ENCODE assay signal across 1 cellular context in the genomic region with DNA sequence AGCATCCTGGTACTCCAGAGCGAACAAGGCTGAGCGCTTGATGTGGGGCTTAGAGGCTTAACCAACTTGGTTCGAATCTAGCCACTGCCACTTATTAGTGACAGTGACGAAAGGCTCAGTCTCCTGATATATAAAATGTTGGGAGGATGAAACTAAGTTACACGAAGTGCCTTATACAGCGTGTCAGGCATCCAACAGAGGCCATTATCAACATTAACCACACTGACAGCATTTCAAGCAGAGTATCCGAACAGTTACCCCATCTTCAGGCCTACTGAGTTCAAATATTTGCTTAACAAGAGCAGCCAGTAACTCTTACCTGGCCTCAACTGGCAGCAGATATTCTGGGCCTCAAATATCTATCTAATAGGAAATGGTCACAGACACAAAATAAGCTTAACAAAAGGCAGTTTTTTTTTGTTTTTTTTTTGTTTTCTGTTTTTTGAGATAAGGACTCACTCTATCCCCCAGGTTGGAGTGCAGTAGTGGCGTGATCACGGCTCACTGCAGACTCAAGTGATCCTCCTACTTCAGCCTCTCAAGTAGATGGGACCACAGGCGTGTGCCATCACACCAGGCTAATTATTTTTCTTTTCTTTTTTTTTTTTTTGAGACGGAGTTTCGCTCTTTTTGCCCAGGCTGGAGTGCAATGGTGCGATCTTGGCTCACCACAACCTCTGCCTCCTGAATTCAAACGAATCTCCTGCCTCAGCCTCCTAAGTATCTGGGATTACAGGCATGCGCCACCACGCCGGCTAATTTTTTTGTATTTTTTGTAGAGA.
TF ChIP-seq lines count a peak whose summit lies in the region.

No MANE protein-coding gene starts in this region.

TF ChIP-seq in HepG2, 621 proteins besides CTCF, POLR2A, EP300 and RAD21 (continued from another document and continues in another):
- TF ChIP-seq GTF3A (CRISPR knock-in tag; conservative IDR thresholded peaks at IDR 0.05) (no peak), NONO (IDR thresholded peaks at IDR 0.05) (no peak), NONO (CRISPR knock-in tag; conservative IDR thresholded peaks at IDR 0.05) (0 out of 2 replicates have a peak, but pooled peaks have one; percentile 1), ZNF569 (CRISPR knock-in tag; IDR thresholded peaks at IDR 0.05; ENCODE audit: borderline replicate concordance) (no peak), ZMAT3 (CRISPR knock-in tag; conservative IDR thresholded peaks at IDR 0.05) (no peak), ZNF383 (CRISPR knock-in tag; IDR thresholded peaks at IDR 0.05; ENCODE audit: borderline replicate concordance) (no peak), ZNF670 (CRISPR knock-in tag; IDR thresholded peaks at IDR 0.05; ENCODE audit: borderline replicate concordance) (no peak), ZNF431 (CRISPR knock-in tag; IDR thresholded peaks at IDR 0.05; ENCODE audit: borderline replicate concordance, low read depth) (no peak), ZNF331 (CRISPR knock-in tag; IDR thresholded peaks at IDR 0.05) (no peak; the same call in 1 of the 2 replicates), ERF (CRISPR knock-in tag; IDR thresholded peaks at IDR 0.05) (no peak), MIER3 (CRISPR knock-in tag; IDR thresholded peaks at IDR 0.05; ENCODE audit: borderline replicate concordance) (no peak), ZNF282 (IDR thresholded peaks at IDR 0.05; ENCODE audit: partially characterized antibody) (no peak), ZFX (CRISPR knock-in tag; IDR thresholded peaks at IDR 0.05; ENCODE audit: low read depth) (peak; percentile 83), TBX2 (CRISPR knock-in tag; IDR thresholded peaks at IDR 0.05; ENCODE audit: borderline replicate concordance) (peak; percentile 25; the same call in 1 of the 2 replicates), ZNF616 (CRISPR knock-in tag; IDR thresholded peaks at IDR 0.05; ENCODE audit: low read depth) (no peak), MYNN (CRISPR knock-in tag; IDR thresholded peaks at IDR 0.05; ENCODE audit: low read depth) (no peak), CBX1 (IDR thresholded peaks at IDR 0.05; ENCODE audit: low read depth) (no peak), ADNP (CRISPR knock-in tag; IDR thresholded peaks at IDR 0.05) (no peak), NCOA2 (CRISPR knock-in tag; IDR thresholded peaks at IDR 0.05) (peak; percentile 46; the same call in 1 of the 2 replicates), U2AF2 (IDR thresholded peaks at IDR 0.05; ENCODE audit: low read depth, low read length) (no peak), SOX5 (CRISPR knock-in tag; IDR thresholded peaks at IDR 0.05; ENCODE audit: borderline replicate concordance) (peak; percentile 41; the same call in 1 of the 2 replicates), FLYWCH1 (CRISPR knock-in tag; IDR thresholded peaks at IDR 0.05) (0 out of 2 replicates have a peak, but pooled peaks have one; percentile 21), NR2F6 (IDR thresholded peaks at IDR 0.05) (no peak), NR2F6 (CRISPR knock-in tag; IDR thresholded peaks at IDR 0.05) (peak; percentile 14; the same call in 1 of the 2 replicates)
- TF ChIP-seq, protein P1, sequence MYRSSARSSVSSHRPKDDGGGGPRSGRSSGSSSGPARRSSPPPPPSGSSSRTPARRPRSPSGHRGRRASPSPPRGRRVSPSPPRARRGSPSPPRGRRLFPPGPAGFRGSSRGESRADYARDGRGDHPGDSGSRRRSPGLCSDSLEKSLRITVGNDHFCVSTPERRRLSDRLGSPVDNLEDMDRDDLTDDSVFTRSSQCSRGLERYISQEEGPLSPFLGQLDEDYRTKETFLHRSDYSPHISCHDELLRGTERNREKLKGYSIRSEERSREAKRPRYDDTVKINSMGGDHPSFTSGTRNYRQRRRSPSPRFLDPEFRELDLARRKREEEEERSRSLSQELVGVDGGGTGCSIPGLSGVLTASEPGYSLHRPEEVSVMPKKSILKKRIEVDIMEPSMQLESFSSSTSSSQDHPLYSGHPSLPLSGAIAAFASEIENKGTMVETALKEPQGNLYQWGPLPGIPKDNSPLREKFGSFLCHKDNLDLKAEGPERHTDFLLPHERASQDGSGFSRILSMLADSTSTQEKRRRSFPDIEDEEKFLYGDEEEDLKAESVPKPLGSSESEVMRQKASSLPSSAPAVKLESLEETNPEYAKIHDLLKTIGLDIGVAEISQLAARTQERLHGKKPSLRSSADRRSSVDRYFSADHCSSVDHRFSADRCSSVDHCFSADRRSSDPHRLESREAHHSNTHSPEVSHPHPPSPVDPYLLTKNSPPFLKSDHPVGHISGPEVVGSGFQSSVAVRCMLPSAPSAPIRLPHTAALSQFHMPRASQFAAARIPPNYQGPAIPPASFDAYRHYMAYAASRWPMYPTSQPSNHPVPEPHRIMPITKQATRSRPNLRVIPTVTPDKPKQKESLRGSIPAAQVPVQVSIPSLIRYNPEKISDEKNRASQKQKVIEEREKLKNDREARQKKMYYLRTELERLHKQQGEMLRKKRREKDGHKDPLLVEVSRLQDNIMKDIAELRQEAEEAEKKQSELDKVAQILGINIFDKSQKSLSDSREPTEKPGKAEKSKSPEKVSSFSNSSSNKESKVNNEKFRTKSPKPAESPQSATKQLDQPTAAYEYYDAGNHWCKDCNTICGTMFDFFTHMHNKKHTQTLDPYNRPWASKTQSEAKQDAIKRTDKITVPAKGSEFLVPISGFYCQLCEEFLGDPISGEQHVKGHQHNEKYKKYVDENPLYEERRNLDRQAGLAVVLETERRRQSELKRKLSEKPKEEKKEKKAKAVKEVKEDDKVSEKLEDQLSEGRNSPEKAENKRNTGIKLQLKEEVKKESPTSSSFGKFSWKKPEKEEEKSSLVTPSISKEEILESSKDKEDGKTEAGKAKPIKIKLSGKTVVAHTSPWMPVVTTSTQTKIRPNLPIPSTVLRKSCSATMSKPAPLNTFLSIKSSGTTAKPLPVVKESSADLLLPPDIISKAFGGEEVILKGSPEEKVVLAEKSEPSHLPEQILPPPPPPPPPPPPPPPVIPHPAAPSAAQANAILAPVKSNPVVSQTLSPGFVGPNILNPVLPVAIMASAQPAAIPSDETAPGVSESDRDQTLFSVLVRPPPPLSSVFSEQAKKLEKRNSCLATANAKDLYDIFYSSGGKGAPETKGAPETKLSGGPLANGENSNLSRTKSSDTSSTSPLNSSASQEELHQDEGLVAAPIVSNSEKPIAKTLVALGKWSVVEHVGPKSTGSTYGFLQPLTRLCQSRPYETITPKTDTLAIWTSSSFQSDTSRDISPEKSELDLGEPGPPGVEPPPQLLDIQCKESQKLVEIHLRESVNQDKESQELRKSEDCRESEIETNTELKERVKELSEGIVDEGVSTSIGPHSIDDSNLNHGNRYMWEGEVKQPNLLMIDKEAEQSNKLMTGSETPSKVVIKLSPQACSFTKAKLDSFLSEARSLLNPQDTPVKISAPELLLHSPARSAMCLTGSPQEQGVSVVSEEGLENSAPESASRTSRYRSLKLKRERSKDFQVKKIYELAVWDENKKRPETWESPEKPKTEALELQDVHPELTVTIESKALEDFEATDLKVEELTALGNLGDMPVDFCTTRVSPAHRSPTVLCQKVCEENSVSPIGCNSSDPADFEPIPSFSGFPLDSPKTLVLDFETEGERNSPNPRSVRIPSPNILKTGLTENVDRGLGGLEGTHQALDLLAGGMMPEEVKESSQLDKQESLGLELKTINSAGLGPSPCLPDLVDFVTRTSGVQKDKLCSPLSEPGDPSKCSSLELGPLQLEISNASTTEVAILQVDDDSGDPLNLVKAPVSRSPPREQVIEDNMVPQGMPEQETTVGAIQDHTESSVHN (CRISPR knock-in tag; IDR thresholded peaks at IDR 0.05), result no peak
- TF ChIP-seq, protein P2, sequence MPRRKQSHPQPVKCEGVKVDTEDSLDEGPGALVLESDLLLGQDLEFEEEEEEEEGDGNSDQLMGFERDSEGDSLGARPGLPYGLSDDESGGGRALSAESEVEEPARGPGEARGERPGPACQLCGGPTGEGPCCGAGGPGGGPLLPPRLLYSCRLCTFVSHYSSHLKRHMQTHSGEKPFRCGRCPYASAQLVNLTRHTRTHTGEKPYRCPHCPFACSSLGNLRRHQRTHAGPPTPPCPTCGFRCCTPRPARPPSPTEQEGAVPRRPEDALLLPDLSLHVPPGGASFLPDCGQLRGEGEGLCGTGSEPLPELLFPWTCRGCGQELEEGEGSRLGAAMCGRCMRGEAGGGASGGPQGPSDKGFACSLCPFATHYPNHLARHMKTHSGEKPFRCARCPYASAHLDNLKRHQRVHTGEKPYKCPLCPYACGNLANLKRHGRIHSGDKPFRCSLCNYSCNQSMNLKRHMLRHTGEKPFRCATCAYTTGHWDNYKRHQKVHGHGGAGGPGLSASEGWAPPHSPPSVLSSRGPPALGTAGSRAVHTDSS (CRISPR knock-in tag; conservative IDR thresholded peaks at IDR 0.05), result no peak
- TF ChIP-seq, protein P3, sequence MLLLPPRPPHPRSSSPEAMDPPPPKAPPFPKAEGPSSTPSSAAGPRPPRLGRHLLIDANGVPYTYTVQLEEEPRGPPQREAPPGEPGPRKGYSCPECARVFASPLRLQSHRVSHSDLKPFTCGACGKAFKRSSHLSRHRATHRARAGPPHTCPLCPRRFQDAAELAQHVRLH (CRISPR knock-in tag; IDR thresholded peaks at IDR 0.05; ENCODE audit: borderline replicate concordance, low read depth), result no peak
- TF ChIP-seq, protein P4, sequence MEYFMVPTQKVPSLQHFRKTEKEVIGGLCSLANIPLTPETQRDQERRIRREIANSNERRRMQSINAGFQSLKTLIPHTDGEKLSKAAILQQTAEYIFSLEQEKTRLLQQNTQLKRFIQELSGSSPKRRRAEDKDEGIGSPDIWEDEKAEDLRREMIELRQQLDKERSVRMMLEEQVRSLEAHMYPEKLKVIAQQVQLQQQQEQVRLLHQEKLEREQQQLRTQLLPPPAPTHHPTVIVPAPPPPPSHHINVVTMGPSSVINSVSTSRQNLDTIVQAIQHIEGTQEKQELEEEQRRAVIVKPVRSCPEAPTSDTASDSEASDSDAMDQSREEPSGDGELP (IDR thresholded peaks at IDR 0.05; ENCODE audit: borderline replicate concordance, low read depth), result no peak
- TF ChIP-seq, protein P5, sequence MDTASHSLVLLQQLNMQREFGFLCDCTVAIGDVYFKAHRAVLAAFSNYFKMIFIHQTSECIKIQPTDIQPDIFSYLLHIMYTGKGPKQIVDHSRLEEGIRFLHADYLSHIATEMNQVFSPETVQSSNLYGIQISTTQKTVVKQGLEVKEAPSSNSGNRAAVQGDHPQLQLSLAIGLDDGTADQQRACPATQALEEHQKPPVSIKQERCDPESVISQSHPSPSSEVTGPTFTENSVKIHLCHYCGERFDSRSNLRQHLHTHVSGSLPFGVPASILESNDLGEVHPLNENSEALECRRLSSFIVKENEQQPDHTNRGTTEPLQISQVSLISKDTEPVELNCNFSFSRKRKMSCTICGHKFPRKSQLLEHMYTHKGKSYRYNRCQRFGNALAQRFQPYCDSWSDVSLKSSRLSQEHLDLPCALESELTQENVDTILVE (CRISPR knock-in tag; IDR thresholded peaks at IDR 0.05), result no peak
- TF ChIP-seq, protein P6, sequence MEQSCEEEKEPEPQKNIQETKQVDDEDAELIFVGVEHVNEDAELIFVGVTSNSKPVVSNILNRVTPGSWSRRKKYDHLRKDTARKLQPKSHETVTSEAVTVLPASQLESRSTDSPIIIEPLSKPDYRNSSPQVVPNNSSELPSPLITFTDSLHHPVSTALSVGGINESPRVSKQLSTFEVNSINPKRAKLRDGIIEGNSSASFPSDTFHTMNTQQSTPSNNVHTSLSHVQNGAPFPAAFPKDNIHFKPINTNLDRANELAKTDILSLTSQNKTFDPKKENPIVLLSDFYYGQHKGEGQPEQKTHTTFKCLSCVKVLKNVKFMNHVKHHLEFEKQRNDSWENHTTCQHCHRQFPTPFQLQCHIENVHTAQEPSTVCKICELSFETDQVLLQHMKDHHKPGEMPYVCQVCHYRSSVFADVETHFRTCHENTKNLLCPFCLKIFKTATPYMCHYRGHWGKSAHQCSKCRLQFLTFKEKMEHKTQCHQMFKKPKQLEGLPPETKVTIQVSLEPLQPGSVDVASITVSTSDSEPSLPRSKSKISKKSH (CRISPR knock-in tag; IDR thresholded peaks at IDR 0.05; ENCODE audit: borderline replicate concordance), result no peak
